Comparison of ENCODE assay signal across 1 cellular context in genomic region chr11:36743039-36743438, GRCh38.
A peak's percentile ranks its signal among the peaks of the same experiment; 100 is the strongest.
TF ChIP-seq lines count a peak whose summit lies in the region.

No MANE protein-coding gene starts in this region.

TF ChIP-seq in GM12878, 131 proteins besides CTCF, POLR2A, EP300 and RAD21 (continued from another document):
- TF ChIP-seq ZBTB4 (CRISPR knock-in tag; IDR thresholded peaks at IDR 0.05) (no peak), HCFC1 (IDR thresholded peaks at IDR 0.05; ENCODE audit: low read length) (no peak), RELB (IDR thresholded peaks at IDR 0.05; ENCODE audit: low read depth) (peak; percentile 47; the same call in 1 of the 2 replicates), SIN3A (IDR thresholded peaks at IDR 0.05; ENCODE audit: low read depth, low read length) (no peak), CHD1 (IDR thresholded peaks at IDR 0.05; ENCODE audit: low read depth, low read length) (no peak), BCL3 (IDR thresholded peaks at IDR 0.05; ENCODE audit: borderline replicate concordance, insufficient read depth, low read depth, low read length, poor library complexity, severe bottlenecking) (no peak), MTA2 (IDR thresholded peaks at IDR 0.05; ENCODE audit: low read depth) (no peak), IKZF2 (IDR thresholded peaks at IDR 0.05) (0 out of 4 replicates have a peak, but pooled peaks of 1 of the 2 experiments have one; percentile 26)
